Comparison of ENCODE assay signal across 8 cellular contexts in genomic region chr18:62249478-62250097, GRCh38.
DNase-seq lines count a peak whose midpoint lies in the region; ATAC-seq and TF ChIP-seq lines count a peak whose summit lies in the region.

No MANE protein-coding gene starts in this region.

- DNase-seq in GM12864 (ENCODE audit: low read depth) (peak; percentile 73), NCI-H526 treated with DMSO at 0.1 percent for 48 hours (lab: John Stamatoyannopoulos, UW) (peak; percentile 40), medulla oblongata (ENCODE audit: extremely low spot score) (peak; percentile 76)
- peak; percentile 74 to 81 for DNase-seq in activated CD4-positive, alpha-beta T cell treated with anti-CD3 and anti-CD28 coated beads, Interleukin-2, amount 50 U/mL, for 48 hours
- peak; percentile 69 for DNase-seq in effector CD4-positive, alpha-beta T cell
- peak; percentile 64 for DNase-seq in stimulated activated CD8-positive, alpha-beta memory T cell treated with anti-CD3 and anti-CD28 coated beads, Interleukin-15, amount 100 ng/mL, for 1 hour (ENCODE audit: low read depth)

- TF ChIP-seq CTCF in GM12864 (IDR thresholded peaks at IDR 0.05; ENCODE audit: low read depth, low read length, missing control alignments), result peak; percentile 68

- ATAC-seq in HG03378 (IDR thresholded peaks at IDR 0.05; ENCODE audit: unreplicated experiment) (peak; percentile 63), HG02571 (IDR thresholded peaks at IDR 0.05; ENCODE audit: unreplicated experiment) (no peak)

- H3K4me3 ChIP-seq in GM12864 (ENCODE audit: low read depth, low read length), result no peak overlapping the region
